In the genomic region with DNA sequence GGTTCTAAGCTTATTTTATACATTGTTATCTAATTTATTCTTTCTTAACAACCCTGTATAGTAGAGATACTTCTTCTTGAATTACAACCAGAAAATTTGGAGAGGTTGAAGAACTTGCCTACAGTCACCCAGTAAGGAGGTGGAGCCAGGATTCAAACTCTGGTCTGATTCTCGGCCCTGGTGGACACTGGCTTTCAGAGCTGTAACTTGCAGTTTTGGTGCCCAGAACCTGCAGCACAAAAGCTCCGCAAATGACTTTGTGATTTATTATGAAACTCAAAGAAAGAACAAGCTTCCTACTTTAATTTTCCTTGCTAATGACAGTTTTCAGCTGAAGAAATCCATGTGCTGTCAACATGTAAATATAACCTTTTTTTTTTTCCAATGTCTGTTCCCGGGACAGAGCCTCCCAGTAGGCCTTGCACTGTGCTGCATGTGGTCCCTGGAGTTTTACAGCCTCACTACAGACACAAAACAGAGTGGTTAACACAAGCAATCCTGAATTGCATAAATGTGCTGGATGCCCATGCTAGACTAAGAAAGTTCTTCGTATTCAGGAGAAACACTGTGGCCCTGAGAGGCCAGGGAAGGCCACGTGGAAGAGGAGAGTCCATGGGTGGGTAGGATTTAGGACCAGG, we compare ENCODE assay signal across 19 cellular contexts.
DNase-seq lines count a peak whose midpoint lies in the region; ATAC-seq and TF ChIP-seq lines count a peak whose summit lies in the region.
"Had no signal": no experiment of that assay in that cellular context is flagged by ENCODE, and none has a peak within 500 bp of the region (broad histone marks: within the 10 kb centered on the region; RNA-seq: fewer than 3 reads in every experiment).

No MANE protein-coding gene starts in this region.

- H3K27ac Mint-ChIP-seq in activated B cell treated with CpG ODN at 0.5 μM for 24 hours: peak overlapping the region; percentile 78
- no peak overlapping the region for H3K27ac Mint-ChIP-seq in WTC11
- no peak overlapping the region for H3K27ac Mint-ChIP-seq in CD8-positive, alpha-beta memory T cell
- H3K27ac Mint-ChIP-seq: activated T-helper 17 cell treated with anti-CD3 and anti-CD28 coated beads, Interleukin-2, amount 50 U/mL, for 72 hours; stimulated activated naive CD8-positive, alpha-beta T cell treated with anti-CD3 and anti-CD28 coated beads, Interleukin-15, Interleukin-2, amounts not matched to agents 100 ng/mL and 50 ng/mL, for 24 hours had no signal

- no peaks in the 10 kb centered on the region for H3K9me3 Mint-ChIP-seq in activated B cell treated with CpG ODN at 0.5 μM for 24 hours
- H3K9me3 Mint-ChIP-seq in WTC11: no peaks in the 10 kb centered on the region
- H3K9me3 Mint-ChIP-seq in CD8-positive, alpha-beta memory T cell: no peaks in the 10 kb centered on the region
- H3K9me3 Mint-ChIP-seq: activated T-helper 17 cell treated with anti-CD3 and anti-CD28 coated beads, Interleukin-2, amount 50 U/mL, for 72 hours; stimulated activated naive CD8-positive, alpha-beta T cell treated with anti-CD3 and anti-CD28 coated beads, Interleukin-15, Interleukin-2, amounts not matched to agents 100 ng/mL and 50 ng/mL, for 24 hours had no signal

- TF ChIP-seq CTCF in activated B cell treated with CpG ODN at 0.5 μM for 24 hours (IDR thresholded peaks at IDR 0.05): no peak
- peak in 1 of 4 experiments; percentile 6 for TF ChIP-seq CTCF in gastroesophageal sphincter (IDR thresholded peaks at IDR 0.05)
- TF ChIP-seq CTCF in tibial artery (IDR thresholded peaks at IDR 0.05): no peak
- TF ChIP-seq CTCF in thyroid gland (IDR thresholded peaks at IDR 0.05): no peak
- no peak for TF ChIP-seq CTCF in WTC11 (IDR thresholded peaks at IDR 0.05)

- H3K4me3 Mint-ChIP-seq in activated B cell treated with CpG ODN at 0.5 μM for 24 hours: no peak overlapping the region
- no peak overlapping the region for H3K4me3 Mint-ChIP-seq in WTC11
- H3K4me3 Mint-ChIP-seq in CD8-positive, alpha-beta memory T cell: no peak overlapping the region
- H3K4me3 Mint-ChIP-seq: activated T-helper 17 cell treated with anti-CD3 and anti-CD28 coated beads, Interleukin-2, amount 50 U/mL, for 72 hours; stimulated activated naive CD8-positive, alpha-beta T cell treated with anti-CD3 and anti-CD28 coated beads, Interleukin-15, Interleukin-2, amounts not matched to agents 100 ng/mL and 50 ng/mL, for 24 hours had no signal

- CTCF ChIA-PET in activated B cell treated with CpG ODN at 0.5 μM for 24 hours (lab: Charles Lee): no interaction called here
- CTCF ChIA-PET in WTC11 (lab: Charles Lee): interaction anchor here (0.9 to 4.4 kb wide), 2 partner anchors 24 to 70 kb away, joined by 3 to 17 read pairs; no protein-coding TSS in a partner anchor
- CTCF ChIA-PET in CD8-positive, alpha-beta memory T cell (lab: Charles Lee): no interaction called here

- H3K27me3 ChIP-seq in gastroesophageal sphincter: no peaks in the 10 kb centered on the region
- H3K27me3 ChIP-seq in muscle layer of duodenum (ENCODE audit: low read depth, low read length): no peaks in the 10 kb centered on the region
- no peaks in the 10 kb centered on the region for H3K27me3 ChIP-seq in tibial artery
- H3K27me3 ChIP-seq in thyroid gland: no peaks in the 10 kb centered on the region
- H3K27me3 ChIP-seq in CD8-positive, alpha-beta memory T cell (ENCODE audit: insufficient read depth, low read length, poor library complexity, severe bottlenecking): no peaks in the 10 kb centered on the region
- H3K27me3 ChIP-seq: BLaER1, SJCRH30 had no signal

- WGBS in gastroesophageal sphincter (ENCODE audit: low coverage in 1 of 2), 2 donors: 23 to 26% methylated on average over 4 to 5 of the region's 5 CpGs
- 68 to 84% methylated on average over 5 of the region's 5 CpGs for WGBS in thyroid gland, 2 donors

- ATAC-seq in activated B cell treated with CpG ODN at 0.5 μM for 24 hours (ENCODE audit: low read depth) (no peak), gastroesophageal sphincter (peak; percentile 39), WTC11 (no peak)
- ATAC-seq: activated T-helper 17 cell treated with anti-CD3 and anti-CD28 coated beads, Interleukin-2, amount 50 U/mL, for 72 hours; HCT116 had no signal

- peaks cover 67% of the 10 kb centered on the region for H3K4me1 Mint-ChIP-seq in activated B cell treated with CpG ODN at 0.5 μM for 24 hours
- peaks cover 46% of the 10 kb centered on the region for H3K4me1 Mint-ChIP-seq in WTC11
- H3K4me1 Mint-ChIP-seq in CD8-positive, alpha-beta memory T cell: no peaks in the 10 kb centered on the region
- H3K4me1 Mint-ChIP-seq: activated T-helper 17 cell treated with anti-CD3 and anti-CD28 coated beads, Interleukin-2, amount 50 U/mL, for 72 hours had no signal

- no peaks in the 10 kb centered on the region for H3K36me3 ChIP-seq in gastroesophageal sphincter
- H3K36me3 ChIP-seq in muscle layer of duodenum (ENCODE audit: control insufficient read depth in 1 of 2, insufficient read depth in 2 of 2, low read length in 2 of 2): no peaks in the 10 kb centered on the region
- no peaks in the 10 kb centered on the region for H3K36me3 ChIP-seq in tibial artery
- H3K36me3 ChIP-seq in thyroid gland: no peaks in the 10 kb centered on the region
- no peaks in the 10 kb centered on the region for H3K36me3 ChIP-seq in CD8-positive, alpha-beta memory T cell (ENCODE audit: insufficient read depth, low read length)
- H3K36me3 ChIP-seq: BLaER1, SJCRH30 had no signal

- TF ChIP-seq POLR2A in gastroesophageal sphincter (IDR thresholded peaks at IDR 0.05) (no peak), thyroid gland (IDR thresholded peaks at IDR 0.05) (no peak)

- peak overlapping the region; percentile 80 to 93 (median 88) for H3K27ac ChIP-seq in gastroesophageal sphincter
- peak overlapping the region; percentile 70 for H3K27ac ChIP-seq in muscle layer of duodenum (ENCODE audit: low read length)
- H3K27ac ChIP-seq in tibial artery: peak overlapping the region; percentile 86 to 90
- H3K27ac ChIP-seq in thyroid gland: peak overlapping the region in 1 of 3 donors; percentile 53
- no peak overlapping the region for H3K27ac ChIP-seq in CD8-positive, alpha-beta memory T cell (ENCODE audit: low read depth, low read length)
- H3K27ac ChIP-seq: BLaER1, KMS-11, SJCRH30 had no signal

- H3K4me1 ChIP-seq in gastroesophageal sphincter: peaks cover 33 to 95% (median 50%) of the 10 kb centered on the region in 3 donors
- peaks cover 29 to 65% of the 10 kb centered on the region in 2 donors for H3K4me1 ChIP-seq in muscle layer of duodenum (ENCODE audit: control insufficient read depth in 1 of 2, insufficient read depth in 2 of 2, low read length in 2 of 2)
- peaks cover 0 to 77% (median 46%) of the 10 kb centered on the region in 4 donors for H3K4me1 ChIP-seq in tibial artery
- peaks cover 0 to 19% of the 10 kb centered on the region in 2 donors for H3K4me1 ChIP-seq in thyroid gland
- H3K4me1 ChIP-seq in CD8-positive, alpha-beta memory T cell (ENCODE audit: insufficient read depth, low read length): no peaks in the 10 kb centered on the region
- H3K4me1 ChIP-seq: SJCRH30 had no signal

- no peaks in the 10 kb centered on the region for H3K36me3 Mint-ChIP-seq in activated B cell treated with CpG ODN at 0.5 μM for 24 hours (ENCODE audit: low read depth)
- H3K36me3 Mint-ChIP-seq in WTC11: no peaks in the 10 kb centered on the region
- no peaks in the 10 kb centered on the region for H3K36me3 Mint-ChIP-seq in CD8-positive, alpha-beta memory T cell

- H3K4me3 ChIP-seq in gastroesophageal sphincter: no peak overlapping the region
- H3K4me3 ChIP-seq in muscle layer of duodenum (ENCODE audit: low read depth in 1 of 2, low read length in 2 of 2): peak overlapping the region in 1 of 2 donors; percentile 20
- H3K4me3 ChIP-seq in tibial artery: no peak overlapping the region
- no peak overlapping the region for H3K4me3 ChIP-seq in thyroid gland (replicated peaks in 1 of 3)
- no peak overlapping the region for H3K4me3 ChIP-seq in CD8-positive, alpha-beta memory T cell (ENCODE audit: low read length)
- H3K4me3 ChIP-seq: BLaER1, SJCRH30 had no signal

- TF ChIP-seq EP300 in gastroesophageal sphincter (IDR thresholded peaks at IDR 0.05): peak; percentile 20

- H3K27me3 Mint-ChIP-seq in activated B cell treated with CpG ODN at 0.5 μM for 24 hours (no peaks in the 10 kb centered on the region), WTC11 (ENCODE audit: low read depth) (no peaks in the 10 kb centered on the region)
- no peaks in the 10 kb centered on the region for H3K27me3 Mint-ChIP-seq in CD8-positive, alpha-beta memory T cell
- H3K27me3 Mint-ChIP-seq: activated T-helper 17 cell treated with anti-CD3 and anti-CD28 coated beads, Interleukin-2, amount 50 U/mL, for 72 hours; stimulated activated naive CD8-positive, alpha-beta T cell treated with anti-CD3 and anti-CD28 coated beads, Interleukin-15, Interleukin-2, amounts not matched to agents 100 ng/mL and 50 ng/mL, for 24 hours had no signal

- DNase-seq in activated B cell treated with CpG ODN at 0.5 μM for 24 hours (no peak), tibial artery (no peak), thyroid gland (no peak), WTC11 (ENCODE audit: low spot score) (no peak)
- DNase-seq in CD8-positive, alpha-beta memory T cell: no peak
- DNase-seq: activated CD4-positive, alpha-beta T cell treated with anti-CD3 and anti-CD28 coated beads, Interleukin-2, amount 50 U/mL, for 4 hours; DMS79; effector CD8-positive, alpha-beta T cell; NCI-H146; NCI-H345; SJCRH30; T-helper 9 cell had no signal

- POLR2A ChIA-PET in activated B cell treated with CpG ODN at 0.5 μM for 24 hours (lab: Charles Lee) (interaction anchor here (0.6 kb wide), 1 partner anchor 392 kb away, joined by 3 read pairs; no protein-coding TSS in a partner anchor), WTC11 (lab: Charles Lee) (no interaction called here)
- POLR2A ChIA-PET in CD8-positive, alpha-beta memory T cell (lab: Charles Lee): no interaction called here

- intact Hi-C loops in activated B cell treated with CpG ODN at 0.5 μM for 24 hours (cut with micrococcal nuclease) (no loop called here), tibial artery (cut with DNase I; ENCODE audit: low total_unique reads) (loop anchor here (5.0 kb wide), 1 partner anchor 61 kb away; a partner anchor contains a TSS), thyroid gland (cut with DNase I) (no loop called here)

- H3K9me3 ChIP-seq in gastroesophageal sphincter (no peaks in the 10 kb centered on the region), muscle layer of duodenum (ENCODE audit: control insufficient read depth in 1 of 2, low read length in 2 of 2) (no peaks in the 10 kb centered on the region), tibial artery (no peaks in the 10 kb centered on the region), thyroid gland (no peaks in the 10 kb centered on the region)
- H3K9me3 ChIP-seq in CD8-positive, alpha-beta memory T cell (ENCODE audit: low read length): no peaks in the 10 kb centered on the region
- H3K9me3 ChIP-seq: BLaER1, SJCRH30 had no signal
